Comparison of ENCODE assay signal across 22 cellular contexts in the genomic region with DNA sequence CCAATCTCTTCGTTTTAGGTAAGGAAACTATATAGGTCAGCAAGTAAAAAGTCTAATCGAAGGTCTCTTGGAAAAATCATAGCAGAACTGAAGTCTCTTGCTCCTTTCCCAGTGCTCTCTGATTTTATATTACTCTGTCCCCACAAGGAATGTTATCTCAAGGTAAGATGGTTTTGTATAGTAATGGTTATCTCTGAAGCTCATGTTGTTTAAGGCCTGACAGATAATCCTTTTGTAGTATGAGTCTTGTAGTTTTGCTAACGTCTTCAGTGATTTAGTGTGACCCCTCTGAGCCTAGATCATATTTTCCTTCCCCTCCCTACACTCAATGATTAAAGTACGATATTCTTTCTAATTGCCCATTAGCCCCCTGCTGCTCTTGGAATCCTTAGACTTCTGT. TPM values are rescaled to one million over a fixed set of nuclear protein-coding genes. Genes with fewer than 3 reads are reported as not detected.
A peak's percentile ranks its signal among the peaks of the same experiment; 100 is the strongest.
DNase-seq lines count a peak whose midpoint lies in the region; ATAC-seq and TF ChIP-seq lines count a peak whose summit lies in the region.
"Had no signal": no experiment of that assay in that cellular context is flagged by ENCODE, and none has a peak within 500 bp of the region (broad histone marks: within the 10 kb centered on the region; RNA-seq: fewer than 3 reads in every experiment).

No MANE protein-coding gene starts in this region.

- H3K9me3 Mint-ChIP-seq in endodermal cell = no peaks in the 10 kb centered on the region
- no peaks in the 10 kb centered on the region for H3K9me3 Mint-ChIP-seq in activated CD4-positive, alpha-beta memory T cell treated with anti-CD3 and anti-CD28 coated beads for 36 hours
- H3K9me3 Mint-ChIP-seq: activated naive CD8-positive, alpha-beta T cell treated with anti-CD3 and anti-CD28 coated beads for 36 hours; dendritic cell treated with granulocyte-macrophage colony-stimulating factor and Interleukin-4, amounts not matched to agents 40 ng/mL and 50 ng/mL, for 4 days; IgD-negative memory B cell; immature natural killer cell; stimulated activated memory B cell treated with anti-CD40 and anti-IgM and Interleukin-4, amounts not matched to agents 10 μg/mL and 1 μg/mL and 100 μg/mL, for 72 hours had no signal

- H3K4me1 ChIP-seq in heart left ventricle (peaks cover 0 to 41% (median 5%) of the 10 kb centered on the region in 12 donors), right cardiac atrium (ENCODE audit: control insufficient read depth, insufficient read depth, low read length) (no peaks in the 10 kb centered on the region), endodermal cell (ENCODE audit: control insufficient read depth, insufficient read depth, low read length) (peaks cover 4% of the 10 kb centered on the region), prostate gland (replicated peaks) (peaks cover 4% of the 10 kb centered on the region), transverse colon (peaks cover 6 to 30% (median 10%) of the 10 kb centered on the region in 4 donors)

- peaks cover 20% of the 10 kb centered on the region for H3K36me3 Mint-ChIP-seq in endodermal cell (ENCODE audit: low read depth)
- H3K36me3 Mint-ChIP-seq in activated CD4-positive, alpha-beta memory T cell treated with anti-CD3 and anti-CD28 coated beads for 36 hours = peaks cover 11% of the 10 kb centered on the region

- ATAC-seq in heart left ventricle (no peak), right cardiac atrium (no peak), HG02938 (IDR thresholded peaks at IDR 0.05; ENCODE audit: unreplicated experiment) (no peak)
- ATAC-seq: Panc1; stimulated activated memory B cell treated with anti-CD40 and anti-IgM and Interleukin-4, amounts not matched to agents 10 μg/mL and 1 μg/mL and 100 μg/mL, for 72 hours had no signal

- H3K27ac ChIP-seq in heart left ventricle = peak overlapping the region in 7 of 12 donors; percentile 1 to 76 (median 61)
- no peak overlapping the region for H3K27ac ChIP-seq in right cardiac atrium (ENCODE audit: low read length)
- H3K27ac ChIP-seq in endodermal cell (ENCODE audit: low read depth, low read length) = no peak overlapping the region
- peak overlapping the region; percentile 48 to 49 for H3K27ac ChIP-seq in prostate gland
- peak overlapping the region in 3 of 4 donors; percentile 32 to 64 (median 50) for H3K27ac ChIP-seq in transverse colon
- H3K27ac ChIP-seq: C4-2B, vagina had no signal

- in situ Hi-C loops in transverse colon (cut with MboI; ENCODE audit: low pct_ligation_motif_present in 1 of 4, low pct_unique_long_range_greater_than_20kb in 1 of 4, low sequenced_read_pairs in 3 of 4) = no loop called here

- no peak for TF ChIP-seq EP300 in transverse colon (IDR thresholded peaks at IDR 0.05; ENCODE audit: low read depth)

- no peak for TF ChIP-seq POLR2A in heart left ventricle (IDR thresholded peaks at IDR 0.05)
- no peak for TF ChIP-seq POLR2A in prostate gland (IDR thresholded peaks at IDR 0.05)
- TF ChIP-seq POLR2A in transverse colon (IDR thresholded peaks at IDR 0.05) = no peak

- intact Hi-C loops in heart left ventricle (cut with DNase I) (no loop called here), right cardiac atrium (cut with DNase I) (no loop called here), prostate gland (cut with DNase I) (no loop called here), transverse colon (cut with DNase I; ENCODE audit: low total_unique reads) (no loop called here)
- intact Hi-C loops in activated CD4-positive, alpha-beta memory T cell treated with anti-CD3 and anti-CD28 coated beads for 36 hours (cut with micrococcal nuclease) = no loop called here

- no peaks in the 10 kb centered on the region for H3K9me3 ChIP-seq in heart left ventricle
- no peaks in the 10 kb centered on the region for H3K9me3 ChIP-seq in right cardiac atrium (ENCODE audit: control insufficient read depth, low read length)
- no peaks in the 10 kb centered on the region for H3K9me3 ChIP-seq in endodermal cell (ENCODE audit: control insufficient read depth, low read length)
- H3K9me3 ChIP-seq in prostate gland = no peaks in the 10 kb centered on the region
- H3K9me3 ChIP-seq in transverse colon = no peaks in the 10 kb centered on the region
- H3K9me3 ChIP-seq: vagina had no signal

- no peaks in the 10 kb centered on the region for H3K27me3 Mint-ChIP-seq in endodermal cell (ENCODE audit: insufficient read depth)
- H3K27me3 Mint-ChIP-seq in activated CD4-positive, alpha-beta memory T cell treated with anti-CD3 and anti-CD28 coated beads for 36 hours = no peaks in the 10 kb centered on the region
- H3K27me3 Mint-ChIP-seq: activated naive CD8-positive, alpha-beta T cell treated with anti-CD3 and anti-CD28 coated beads for 36 hours; dendritic cell treated with granulocyte-macrophage colony-stimulating factor and Interleukin-4, amounts not matched to agents 40 ng/mL and 50 ng/mL, for 4 days; IgD-negative memory B cell; stimulated activated memory B cell treated with anti-CD40 and anti-IgM and Interleukin-4, amounts not matched to agents 10 μg/mL and 1 μg/mL and 100 μg/mL, for 72 hours had no signal

- POLR2A ChIA-PET in activated CD4-positive, alpha-beta memory T cell treated with anti-CD3 and anti-CD28 coated beads for 36 hours (lab: Charles Lee) = no interaction called here

- H3K4me1 Mint-ChIP-seq in endodermal cell = peaks cover 19% of the 10 kb centered on the region
- peaks cover 5% of the 10 kb centered on the region for H3K4me1 Mint-ChIP-seq in activated CD4-positive, alpha-beta memory T cell treated with anti-CD3 and anti-CD28 coated beads for 36 hours (ENCODE audit: low read depth)

- 81 to 87% (median 85%) methylated on average over 4 of the region's 4 CpGs for WGBS in heart left ventricle, 4 donors
- 82% methylated on average over 4 of the region's 4 CpGs for WGBS in right cardiac atrium
- 75 to 95% methylated on average over 3 to 4 of the region's 4 CpGs for WGBS in endodermal cell (ENCODE audit: insufficient coverage in 1 of 2, insufficient read length in 1 of 2), 2 experiments
- WGBS in prostate gland = 73% methylated on average over 4 of the region's 4 CpGs
- WGBS in transverse colon (ENCODE audit: low coverage in 1 of 2), 2 donors = 85 to 89% methylated on average over 4 of the region's 4 CpGs

- H3K9ac ChIP-seq in endodermal cell (ENCODE audit: extremely low read depth, low read length, poor library complexity, severe bottlenecking) = no peak overlapping the region

- peaks cover 0 to 20% (median 8%) of the 10 kb centered on the region in 9 donors for H3K36me3 ChIP-seq in heart left ventricle
- no peaks in the 10 kb centered on the region for H3K36me3 ChIP-seq in endodermal cell (ENCODE audit: control insufficient read depth, insufficient read depth, low read length)
- no peaks in the 10 kb centered on the region for H3K36me3 ChIP-seq in prostate gland
- H3K36me3 ChIP-seq in transverse colon = peaks cover 0 to 13% (median 6%) of the 10 kb centered on the region in 4 donors

- H3K27ac Mint-ChIP-seq in endodermal cell = no peak overlapping the region
- no peak overlapping the region for H3K27ac Mint-ChIP-seq in activated CD4-positive, alpha-beta memory T cell treated with anti-CD3 and anti-CD28 coated beads for 36 hours
- H3K27ac Mint-ChIP-seq: dendritic cell treated with granulocyte-macrophage colony-stimulating factor and Interleukin-4, amounts not matched to agents 40 ng/mL and 50 ng/mL, for 4 days; immature natural killer cell; stimulated activated memory B cell treated with anti-CD40 and anti-IgM and Interleukin-4, amounts not matched to agents 10 μg/mL and 1 μg/mL and 100 μg/mL, for 72 hours had no signal

- no peak for DNase-seq in heart left ventricle
- DNase-seq in right cardiac atrium = no peak
- DNase-seq in endodermal cell = no peak
- DNase-seq in prostate gland (ENCODE audit: low spot score) = no peak
- DNase-seq in transverse colon = no peak
- no peak for DNase-seq in activated CD4-positive, alpha-beta memory T cell treated with anti-CD3 and anti-CD28 coated beads for 36 hours
- no peak for DNase-seq in activated CD4-positive, alpha-beta T cell treated with anti-CD3 and anti-CD28 coated beads for 1 hour
- DNase-seq: activated CD4-positive, alpha-beta T cell treated with anti-CD3 and anti-CD28 coated beads for 4 hours; activated effector memory CD4-positive, alpha-beta T cell treated with anti-CD3 and anti-CD28 coated beads, Interleukin-2, amount 50 U/mL, for 16 hours; activated naive CD8-positive, alpha-beta T cell treated with anti-CD3 and anti-CD28 coated beads for 36 hours; caudate nucleus; immature natural killer cell; mesenchymal stem cell; NCI-H748 treated with DMSO at 0.1 percent for 48 hours; SHP77 had no signal

- H3K27me3 ChIP-seq in heart left ventricle (no peaks in the 10 kb centered on the region), right cardiac atrium (ENCODE audit: control insufficient read depth, insufficient read depth) (no peaks in the 10 kb centered on the region), endodermal cell (ENCODE audit: control insufficient read depth, insufficient read depth, low read length, poor library complexity, severe bottlenecking) (no peaks in the 10 kb centered on the region), prostate gland (replicated peaks; ENCODE audit: insufficient read depth) (no peaks in the 10 kb centered on the region), transverse colon (no peaks in the 10 kb centered on the region)
- H3K27me3 ChIP-seq: vagina had no signal

- no peak for TF ChIP-seq CTCF in heart left ventricle (IDR thresholded peaks at IDR 0.05)
- no peak for TF ChIP-seq CTCF in endodermal cell (conservative IDR thresholded peaks at IDR 0.05)
- no peak for TF ChIP-seq CTCF in prostate gland (IDR thresholded peaks at IDR 0.05)
- no peak for TF ChIP-seq CTCF in transverse colon (IDR thresholded peaks at IDR 0.05)

- H3K4me3 Mint-ChIP-seq in endodermal cell = no peak overlapping the region
- H3K4me3 Mint-ChIP-seq in activated CD4-positive, alpha-beta memory T cell treated with anti-CD3 and anti-CD28 coated beads for 36 hours = no peak overlapping the region
- H3K4me3 Mint-ChIP-seq: activated naive CD8-positive, alpha-beta T cell treated with anti-CD3 and anti-CD28 coated beads for 36 hours; dendritic cell treated with granulocyte-macrophage colony-stimulating factor and Interleukin-4, amounts not matched to agents 40 ng/mL and 50 ng/mL, for 4 days; IgD-negative memory B cell; immature natural killer cell; stimulated activated memory B cell treated with anti-CD40 and anti-IgM and Interleukin-4, amounts not matched to agents 10 μg/mL and 1 μg/mL and 100 μg/mL, for 72 hours had no signal

- H3K4me3 ChIP-seq in heart left ventricle (peak overlapping the region in 2 of 12 donors; percentile 2 to 29), right cardiac atrium (ENCODE audit: low read length) (no peak overlapping the region), endodermal cell (ENCODE audit: low read length) (peak overlapping the region; percentile 21), prostate gland (no peak overlapping the region), transverse colon (no peak overlapping the region)
- H3K4me3 ChIP-seq: vagina had no signal

- CTCF ChIA-PET in activated CD4-positive, alpha-beta memory T cell treated with anti-CD3 and anti-CD28 coated beads for 36 hours (lab: Charles Lee) = interaction anchor here (0.8 to 1.2 kb wide), 2 partner anchors 9 to 11 kb away, joined by 3 read pairs; no protein-coding TSS in a partner anchor

RNA-seq across cellular contexts. Expression of a gene that starts 52.0 kb away (rescaled TPM):
- total RNA-seq in heart left ventricle (10 to 100 TPM; 14.0 to 23.9 (median 19.1) TPM), right cardiac atrium (10 to 100 TPM; 18.6 to 32.6 (median 21.4) TPM), endodermal cell (10 to 100 TPM; 14.7 to 20.3 TPM), prostate gland (10 to 100 TPM; 19.4 to 52.6 TPM), transverse colon (10 to 100 TPM; 44.0 to 83.0 (median 53.5) TPM)
- polyA plus RNA-seq in heart left ventricle (10 to 100 TPM in 1 of 2 donors, 1 to 10 TPM in 1; 3.9 to 11.9 TPM), right cardiac atrium (7.3 TPM)
- 11.6 TPM for polyA plus RNA-seq in endodermal cell (2013, experiment 1 of 2)
- polyA plus RNA-seq in endodermal cell (2013, experiment 2 of 2) = 12.0 TPM
- total RNA-seq in activated CD4-positive, alpha-beta memory T cell treated with anti-CD3 and anti-CD28 coated beads for 36 hours = 10 to 100 TPM; 25.9 TPM

RNA-seq across cellular contexts. Expression of a gene that starts 52.2 kb away (rescaled TPM):
- total RNA-seq in heart left ventricle = 10 to 100 TPM; 10.5 to 14.5 (median 12.8) TPM
- polyA plus RNA-seq in heart left ventricle = 10 to 100 TPM in 1 of 2 donors, 1 to 10 TPM in 1; 4.2 to 18.6 TPM
- 10 to 100 TPM in 3 of 4 donors, 1 to 10 TPM in 1; 9.9 to 13.6 (median 10.5) TPM for total RNA-seq in right cardiac atrium
- polyA plus RNA-seq in right cardiac atrium = 11.5 TPM
- total RNA-seq in endodermal cell = 10 to 100 TPM; 13.2 to 13.7 TPM
- polyA plus RNA-seq in endodermal cell (2013, experiment 1 of 2) = 14.2 TPM
- polyA plus RNA-seq in endodermal cell (2013, experiment 2 of 2) = 14.4 TPM
- 10 to 100 TPM; 10.3 to 15.1 TPM for total RNA-seq in prostate gland
- 10 to 100 TPM in 1 of 4 donors, 1 to 10 TPM in 2, under 1 TPM in 1; 0.40 to 12.7 (median 5.5) TPM for total RNA-seq in transverse colon
- total RNA-seq in activated CD4-positive, alpha-beta memory T cell treated with anti-CD3 and anti-CD28 coated beads for 36 hours = 10 to 100 TPM; 13.6 to 14.5 TPM

Comparison
In these comparisons a context has a peak if more than half of its experiments do, and no peak if none do; other contexts are left out.
1. H3K27ac ChIP-seq: peak in heart left ventricle (7 of 12), prostate gland (2 of 2) and transverse colon (3 of 4); none in right cardiac atrium (single experiment) and endodermal cell (single experiment).